8 cellular contexts compared by ENCODE assay signal in genomic region chr17:42387221-42387657, GRCh38. TPM values are rescaled to one million over a fixed set of nuclear protein-coding genes. Genes with fewer than 3 reads are reported as not detected.
DNase-seq lines count a peak whose midpoint lies in the region; ATAC-seq and TF ChIP-seq lines count a peak whose summit lies in the region.

No MANE protein-coding gene starts in this region.

- no peak for ATAC-seq in HG02571 (IDR thresholded peaks at IDR 0.05; ENCODE audit: unreplicated experiment)
- ATAC-seq in omental fat pad (ENCODE audit: low FRiP score), result no peak

- in situ Hi-C loops in astrocyte of the spinal cord (cut with HindIII; ENCODE audit: low sequenced_read_pairs), result no loop called here

- TF ChIP-seq CTCF in astrocyte of the spinal cord (IDR thresholded peaks at IDR 0.05; ENCODE audit: low read depth, low read length) (no peak), testis (IDR thresholded peaks at IDR 0.05) (no peak), omental fat pad (IDR thresholded peaks at IDR 0.05) (no peak)

- intact Hi-C loops in testis (cut with DNase I; ENCODE audit: low total_unique reads), result no loop called here

- H3K4me3 ChIP-seq in GM08714 (ENCODE audit: low read length), result peak overlapping the region; percentile 94
- H3K4me3 ChIP-seq in astrocyte of the spinal cord (ENCODE audit: low read depth, low read length), result peak overlapping the region; percentile 80
- H3K4me3 ChIP-seq in testis, result peak overlapping the region; percentile 93 to 99

- WGBS in testis, 2 donors, result 0% methylated on average over 7 of the region's 7 CpGs

- no peak for TF ChIP-seq POLR2A in testis (IDR thresholded peaks at IDR 0.05)

- H3K36me3 ChIP-seq in testis (ENCODE audit: low read depth, missing control alignments), result no peaks in the 10 kb centered on the region

- no peaks in the 10 kb centered on the region for H3K27me3 ChIP-seq in testis

- peak overlapping the region; percentile 97 to 98 for H3K27ac ChIP-seq in testis

- H3K4me1 ChIP-seq in testis, result peaks cover 33% of the 10 kb centered on the region

- DNase-seq in NCI-H2227 (lab: John Stamatoyannopoulos, UW; ENCODE audit: unreplicated experiment) (peak; percentile 46), astrocyte of the spinal cord (ENCODE audit: low read depth, low spot score) (peak; percentile 59), kidney tubule cell (ENCODE audit: low spot score) (peak; percentile 22), testis (peak; percentile 44), pons (ENCODE audit: low spot score) (no peak), omental fat pad (ENCODE audit: low spot score) (no peak)

- H3K9me3 ChIP-seq in testis, result no peaks in the 10 kb centered on the region

RNA-seq across cellular contexts. Expression of gene STAT3, which starts 1.0 kb away (rescaled TPM):
- total RNA-seq in testis (100 to 1,000 TPM; 107 to 117 TPM), omental fat pad (100 to 1,000 TPM; 214 to 433 (median 280) TPM)
- 69.5 TPM for polyA plus RNA-seq in testis (ENCODE audit: insufficient read depth, low read depth, low replicate concordance)

RNA-seq across cellular contexts. Expression of gene CAVIN1, which starts 35.8 kb away (rescaled TPM):
- total RNA-seq in testis (10 to 100 TPM; 49.4 to 68.4 TPM), omental fat pad (100 to 1,000 TPM; 479 to 598 (median 526) TPM)
- polyA plus RNA-seq in testis (ENCODE audit: insufficient read depth, low read depth, low replicate concordance), result 106 TPM

Comparison
In these comparisons a context has a peak if more than half of its experiments do, and no peak if none do; other contexts are left out.
1. DNase-seq: peak in NCI-H2227 (single experiment), astrocyte of the spinal cord (single experiment), kidney tubule cell (single experiment) and testis (single experiment); none in pons (single experiment) and omental fat pad (single experiment).
2. RNA of gene CAVIN1, which starts 35.8 kb away (total RNA-seq): 479 to 598 TPM in omental fat pad; 49.4 to 68.4 TPM in testis; every median in the first group is over 4 times any median in the second.
3. Peak in every context shown above with its lines, with median percentiles within 50 percentile points of each other: H3K4me3 ChIP-seq.